ENCODE assay signal across 1 cellular context in genomic region chr10:124092270-124093075, GRCh38.
TF ChIP-seq lines count a peak whose summit lies in the region.

No MANE protein-coding gene starts in this region.

TF ChIP-seq in GM12878, 131 proteins besides CTCF, POLR2A, EP300 and RAD21 (continued from another document and continues in another):
- TF ChIP-seq GABPA (IDR thresholded peaks at IDR 0.05; ENCODE audit: low read depth) (no peak), POLR2AphosphoS5 (IDR thresholded peaks at IDR 0.05; ENCODE audit: low read length) (no peak), HDGF (IDR thresholded peaks at IDR 0.05) (no peak), SKIL (IDR thresholded peaks at IDR 0.05; ENCODE audit: low read depth, poor library complexity, severe bottlenecking) (no peak), CHD2 (IDR thresholded peaks at IDR 0.05; ENCODE audit: borderline replicate concordance, low read depth, low read length) (no peak), ZNF592 (IDR thresholded peaks at IDR 0.05) (no peak), ZBTB33 (IDR thresholded peaks at IDR 0.05) (no peak), ZBTB11 (CRISPR knock-in tag; IDR thresholded peaks at IDR 0.05) (no peak), DPF2 (IDR thresholded peaks at IDR 0.05) (peak; percentile 59; the same call in 1 of the 2 replicates), CREM (IDR thresholded peaks at IDR 0.05; ENCODE audit: low read depth) (no peak), NBN (IDR thresholded peaks at IDR 0.05) (no peak), NRF1 (conservative IDR thresholded peaks at IDR 0.05; ENCODE audit: low read depth, low read length) (no peak), ZNF384 (IDR thresholded peaks at IDR 0.05; ENCODE audit: borderline replicate concordance, low read depth, low read length) (no peak), MYB (IDR thresholded peaks at IDR 0.05; ENCODE audit: borderline replicate concordance, low read depth, low read length) (no peak), ATF2 (IDR thresholded peaks at IDR 0.05; ENCODE audit: low read length) (no peak), FOXM1 (IDR thresholded peaks at IDR 0.05; ENCODE audit: low read depth, low read length) (no peak), GATAD2B (conservative IDR thresholded peaks at IDR 0.05; ENCODE audit: low read depth) (0 out of 2 replicates have a peak, but pooled peaks have one; percentile 72), IKZF1 (conservative IDR thresholded peaks at IDR 0.05) (peak; percentile 58), POU2F2 (IDR thresholded peaks at IDR 0.05; ENCODE audit: borderline replicate concordance, low read depth, low read length) (no peak), FOXK2 (IDR thresholded peaks at IDR 0.05) (no peak), IRF5 (IDR thresholded peaks at IDR 0.05; ENCODE audit: borderline replicate concordance) (no peak), SREBF2 (IDR thresholded peaks at IDR 0.05; ENCODE audit: low read length) (no peak), E2F4 (IDR thresholded peaks at IDR 0.05; ENCODE audit: low read depth, low read length) (no peak), ELK1 (IDR thresholded peaks at IDR 0.05; ENCODE audit: low read depth, low read length) (no peak), ETV6 (conservative IDR thresholded peaks at IDR 0.05 in 1 of 2, IDR thresholded peaks at IDR 0.05 in 1 of 2; ENCODE audit: borderline replicate concordance in 1 of 2, low read depth in 1 of 2) (no peak), REST (IDR thresholded peaks at IDR 0.05; ENCODE audit: low read depth, low read length) (no peak), LARP7 (IDR thresholded peaks at IDR 0.05) (peak; percentile 63; the same call in 1 of the 2 replicates), ZBTB40 (IDR thresholded peaks at IDR 0.05; ENCODE audit: borderline replicate concordance) (no peak)
